ENCODE assay signal across 14 cellular contexts in the genomic region with DNA sequence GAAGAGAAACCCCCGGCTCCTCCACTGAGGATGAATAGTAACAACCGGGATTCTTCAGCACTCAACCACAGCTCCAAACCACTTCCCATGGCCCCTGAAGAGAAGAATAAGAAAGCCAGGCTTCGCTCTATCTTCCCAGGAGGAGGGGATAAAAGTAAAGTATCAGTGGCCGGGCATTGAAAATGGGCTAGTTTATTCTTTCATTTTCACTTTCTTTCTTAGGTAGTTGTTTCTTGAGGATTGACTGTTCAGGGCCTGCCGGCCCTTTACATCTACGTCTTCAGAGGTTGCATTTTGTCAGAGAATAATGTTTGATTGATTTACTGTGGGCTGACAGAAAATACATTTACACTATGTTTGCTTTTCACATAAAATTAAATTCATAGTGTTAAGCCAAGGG. TPM values are rescaled to one million over a fixed set of nuclear protein-coding genes. Genes with fewer than 3 reads are reported as not detected.
DNase-seq lines count a peak whose midpoint lies in the region; ATAC-seq and TF ChIP-seq lines count a peak whose summit lies in the region.
"Had no signal": no experiment of that assay in that cellular context is flagged by ENCODE, and none has a peak within 500 bp of the region (broad histone marks: within the 10 kb centered on the region; RNA-seq: fewer than 3 reads in every experiment).

No MANE protein-coding gene starts in this region.

- peaks cover 0 to 49% (median 0%) of the 10 kb centered on the region in 7 donors for H3K27me3 ChIP-seq in heart right ventricle
- H3K27me3 ChIP-seq: testis had no signal

- H3K27ac ChIP-seq in heart right ventricle = no peak overlapping the region
- H3K27ac ChIP-seq: C4-2B, testis had no signal

- intact Hi-C loops in activated T-helper 2 cell treated with anti-CD3 and anti-CD28 coated beads, Interferon-gamma antibody, Interleukin-2, Interleukin-4, amounts not matched to agents 10 μg/mL and 5 μg/mL and 100 μg/mL, durations not matched to agents 14 hours and 24 hours and 36 hours (cut with micrococcal nuclease) = loop anchor here (5.0 kb wide), 1 partner anchor 44 kb away; no protein-coding TSS in a partner anchor
- intact Hi-C loops in Right ventricle myocardium inferior (cut with DNase I) (no loop called here), heart right ventricle (cut with DNase I) (no loop called here)

- H3K4me3 Mint-ChIP-seq in activated T-helper 2 cell treated with anti-CD3 and anti-CD28 coated beads, Interferon-gamma antibody, Interleukin-2, Interleukin-4, amounts not matched to agents 10 μg/mL and 5 μg/mL and 100 μg/mL, durations not matched to agents 14 hours and 24 hours and 36 hours (ENCODE audit: low read depth) = peak overlapping the region; percentile 66

- no peaks in the 10 kb centered on the region for H3K36me3 ChIP-seq in heart right ventricle

- peaks cover 26% of the 10 kb centered on the region for H3K4me1 Mint-ChIP-seq in activated T-helper 2 cell treated with anti-CD3 and anti-CD28 coated beads, Interferon-gamma antibody, Interleukin-2, Interleukin-4, amounts not matched to agents 10 μg/mL and 5 μg/mL and 100 μg/mL, durations not matched to agents 14 hours and 24 hours and 36 hours (ENCODE audit: low read depth)

- ATAC-seq in GM18498 (IDR thresholded peaks at IDR 0.05; ENCODE audit: unreplicated experiment) (peak; percentile 56), GM19463 (IDR thresholded peaks at IDR 0.05; ENCODE audit: unreplicated experiment) (peak; percentile 60), HG03354 (IDR thresholded peaks at IDR 0.05; ENCODE audit: poor library complexity, severe bottlenecking, unreplicated experiment) (peak; percentile 74), Right ventricle myocardium inferior (no peak), heart right ventricle (no peak)

- no peaks in the 10 kb centered on the region for H3K4me1 ChIP-seq in heart right ventricle
- H3K4me1 ChIP-seq: testis had no signal

- no peaks in the 10 kb centered on the region for H3K27me3 Mint-ChIP-seq in activated T-helper 2 cell treated with anti-CD3 and anti-CD28 coated beads, Interferon-gamma antibody, Interleukin-2, Interleukin-4, amounts not matched to agents 10 μg/mL and 5 μg/mL and 100 μg/mL, durations not matched to agents 14 hours and 24 hours and 36 hours (ENCODE audit: low read depth)

- H3K9me3 Mint-ChIP-seq in activated T-helper 2 cell treated with anti-CD3 and anti-CD28 coated beads, Interferon-gamma antibody, Interleukin-2, Interleukin-4, amounts not matched to agents 10 μg/mL and 5 μg/mL and 100 μg/mL, durations not matched to agents 14 hours and 24 hours and 36 hours = no peaks in the 10 kb centered on the region

- TF ChIP-seq CTCF in heart right ventricle (IDR thresholded peaks at IDR 0.05) = no peak

- DNase-seq in activated T-helper 2 cell treated with anti-CD3 and anti-CD28 coated beads, Interferon-gamma antibody, Interleukin-2, Interleukin-4, amounts not matched to agents 10 μg/mL and 5 μg/mL and 100 μg/mL, durations not matched to agents 14 hours and 24 hours and 36 hours (ENCODE audit: low spot score) = no peak
- DNase-seq in NCI-H69 (lab: John Stamatoyannopoulos, UW) (no peak), Right ventricle myocardium inferior (ENCODE audit: missing footprints) (no peak), heart right ventricle (no peak), amygdala (lab: John Stamatoyannopoulos, UW) (no peak)
- DNase-seq: activated CD8-positive, alpha-beta memory T cell treated with anti-CD3 and anti-CD28 coated beads, Interleukin-2, amount 50 U/mL, for 4 hours; NCI-H748 treated with DMSO at 0.1 percent for 48 hours; stimulated activated CD4-positive, alpha-beta T cell treated with anti-CD3 and anti-CD28 coated beads, Interleukin-1b, Interleukin-23, amount 100 ng/mL, for 48 hours; testis had no signal

- peak overlapping the region; percentile 89 for H3K27ac Mint-ChIP-seq in activated T-helper 2 cell treated with anti-CD3 and anti-CD28 coated beads, Interferon-gamma antibody, Interleukin-2, Interleukin-4, amounts not matched to agents 10 μg/mL and 5 μg/mL and 100 μg/mL, durations not matched to agents 14 hours and 24 hours and 36 hours

- 85 to 92% methylated on average over 6 of the region's 6 CpGs for WGBS in heart right ventricle, 2 donors

- no peaks in the 10 kb centered on the region for H3K9me3 ChIP-seq in heart right ventricle
- H3K9me3 ChIP-seq: testis had no signal

- H3K4me3 ChIP-seq in heart right ventricle = peak overlapping the region in 1 of 10 donors; percentile 17
- H3K4me3 ChIP-seq: testis had no signal

- no peaks in the 10 kb centered on the region for H3K36me3 Mint-ChIP-seq in activated T-helper 2 cell treated with anti-CD3 and anti-CD28 coated beads, Interferon-gamma antibody, Interleukin-2, Interleukin-4, amounts not matched to agents 10 μg/mL and 5 μg/mL and 100 μg/mL, durations not matched to agents 14 hours and 24 hours and 36 hours (ENCODE audit: low read depth)

RNA-seq across cellular contexts. Expression of a gene that starts 27.1 kb away (rescaled TPM):
- total RNA-seq in activated T-helper 2 cell treated with anti-CD3 and anti-CD28 coated beads, Interferon-gamma antibody, Interleukin-2, Interleukin-4, amounts not matched to agents 10 μg/mL and 5 μg/mL and 100 μg/mL, durations not matched to agents 14 hours and 24 hours and 36 hours = 0.25 and 0.51 TPM in 2 replicates
- 0.60 TPM for total RNA-seq in Right ventricle myocardium inferior
- 1 to 10 TPM in 2 of 10 donors, under 1 TPM in 8; 0.11 to 1.4 (median 0.47) TPM for total RNA-seq in heart right ventricle
- under 1 TPM; under 0.01 to 0.07 TPM for polyA plus RNA-seq in heart right ventricle
- total RNA-seq: osteocyte had no signal

Comparison
In these comparisons a context has a peak if more than half of its experiments do, and no peak if none do; other contexts are left out.
1. ATAC-seq: peak in GM18498 (single experiment), GM19463 (single experiment) and HG03354 (single experiment); none in Right ventricle myocardium inferior (single experiment) and heart right ventricle (0 of 8).